ENCODE assay signal across 1 cellular context in genomic region chr11:130002352-130002845, GRCh38.
TF ChIP-seq lines count a peak whose summit lies in the region.

A gene with protein sequence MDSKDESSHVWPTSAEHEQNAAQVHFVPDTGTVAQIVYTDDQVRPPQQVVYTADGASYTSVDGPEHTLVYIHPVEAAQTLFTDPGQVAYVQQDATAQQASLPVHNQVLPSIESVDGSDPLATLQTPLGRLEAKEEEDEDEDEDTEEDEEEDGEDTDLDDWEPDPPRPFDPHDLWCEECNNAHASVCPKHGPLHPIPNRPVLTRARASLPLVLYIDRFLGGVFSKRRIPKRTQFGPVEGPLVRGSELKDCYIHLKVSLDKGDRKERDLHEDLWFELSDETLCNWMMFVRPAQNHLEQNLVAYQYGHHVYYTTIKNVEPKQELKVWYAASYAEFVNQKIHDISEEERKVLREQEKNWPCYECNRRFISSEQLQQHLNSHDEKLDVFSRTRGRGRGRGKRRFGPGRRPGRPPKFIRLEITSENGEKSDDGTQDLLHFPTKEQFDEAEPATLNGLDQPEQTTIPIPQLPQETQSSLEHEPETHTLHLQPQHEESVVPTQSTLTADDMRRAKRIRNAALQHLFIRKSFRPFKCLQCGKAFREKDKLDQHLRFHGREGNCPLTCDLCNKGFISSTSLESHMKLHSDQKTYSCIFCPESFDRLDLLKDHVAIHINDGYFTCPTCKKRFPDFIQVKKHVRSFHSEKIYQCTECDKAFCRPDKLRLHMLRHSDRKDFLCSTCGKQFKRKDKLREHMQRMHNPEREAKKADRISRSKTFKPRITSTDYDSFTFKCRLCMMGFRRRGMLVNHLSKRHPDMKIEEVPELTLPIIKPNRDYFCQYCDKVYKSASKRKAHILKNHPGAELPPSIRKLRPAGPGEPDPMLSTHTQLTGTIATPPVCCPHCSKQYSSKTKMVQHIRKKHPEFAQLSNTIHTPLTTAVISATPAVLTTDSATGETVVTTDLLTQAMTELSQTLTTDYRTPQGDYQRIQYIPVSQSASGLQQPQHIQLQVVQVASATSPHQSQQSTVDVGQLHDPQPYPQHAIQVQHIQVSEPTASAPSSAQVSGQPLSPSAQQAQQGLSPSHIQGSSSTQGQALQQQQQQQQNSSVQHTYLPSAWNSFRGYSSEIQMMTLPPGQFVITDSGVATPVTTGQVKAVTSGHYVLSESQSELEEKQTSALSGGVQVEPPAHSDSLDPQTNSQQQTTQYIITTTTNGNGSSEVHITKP (minus strand): TSS chr11:130002835. CDS start chr11:129960964, 41,871 bp downstream.

TF ChIP-seq in K562, 482 proteins besides CTCF, POLR2A, EP300 and RAD21 (continues in another document):
- TF ChIP-seq MGA (IDR thresholded peaks at IDR 0.05) (no peak), NFRKB (IDR thresholded peaks at IDR 0.05; ENCODE audit: low read depth) (peak; percentile 95), ZSCAN29 (IDR thresholded peaks at IDR 0.05) (no peak), AFF4 (CRISPR knock-in tag; IDR thresholded peaks at IDR 0.05) (no peak; the same call in 1 of the 2 replicates), NCOA4 (IDR thresholded peaks at IDR 0.05; ENCODE audit: partially characterized antibody) (no peak), SIX5 (IDR thresholded peaks at IDR 0.05; ENCODE audit: borderline replicate concordance in 1 of 2, insufficient read depth in 1 of 2, low read depth in 1 of 2, low read length in 2 of 2) (peak; percentile 39 to 46; a peak in 3 of 4 replicates), ZNF561 (CRISPR knock-in tag; conservative IDR thresholded peaks at IDR 0.05) (no peak), FOSL1 (tag; conservative IDR thresholded peaks at IDR 0.05) (no peak), ZNF398 (CRISPR knock-in tag; IDR thresholded peaks at IDR 0.05) (no peak), SUPT5H (IDR thresholded peaks at IDR 0.05) (peak; percentile 57), KLF13 (tag; IDR thresholded peaks at IDR 0.05; ENCODE audit: borderline replicate concordance, low read depth) (0 out of 2 replicates have a peak, but pooled peaks have one; percentile 12), PRMT5 (CRISPR knock-in tag; IDR thresholded peaks at IDR 0.05) (0 out of 2 replicates have a peak, but pooled peaks have one; percentile 51), ZEB2 (IDR thresholded peaks at IDR 0.05) (0 out of 2 replicates have a peak, but pooled peaks have one; percentile 26), TFE3 (CRISPR knock-in tag; IDR thresholded peaks at IDR 0.05) (no peak), MLLT1 (IDR thresholded peaks at IDR 0.05) (peak in 1 of 2 experiments; percentile 44; a peak in 1 of 4 replicates)
- TF ChIP-seq, protein P1, sequence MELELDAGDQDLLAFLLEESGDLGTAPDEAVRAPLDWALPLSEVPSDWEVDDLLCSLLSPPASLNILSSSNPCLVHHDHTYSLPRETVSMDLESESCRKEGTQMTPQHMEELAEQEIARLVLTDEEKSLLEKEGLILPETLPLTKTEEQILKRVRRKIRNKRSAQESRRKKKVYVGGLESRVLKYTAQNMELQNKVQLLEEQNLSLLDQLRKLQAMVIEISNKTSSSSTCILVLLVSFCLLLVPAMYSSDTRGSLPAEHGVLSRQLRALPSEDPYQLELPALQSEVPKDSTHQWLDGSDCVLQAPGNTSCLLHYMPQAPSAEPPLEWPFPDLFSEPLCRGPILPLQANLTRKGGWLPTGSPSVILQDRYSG (tag; conservative IDR thresholded peaks at IDR 0.05; ENCODE audit: low read depth): no peak
- TF ChIP-seq, protein P2, sequence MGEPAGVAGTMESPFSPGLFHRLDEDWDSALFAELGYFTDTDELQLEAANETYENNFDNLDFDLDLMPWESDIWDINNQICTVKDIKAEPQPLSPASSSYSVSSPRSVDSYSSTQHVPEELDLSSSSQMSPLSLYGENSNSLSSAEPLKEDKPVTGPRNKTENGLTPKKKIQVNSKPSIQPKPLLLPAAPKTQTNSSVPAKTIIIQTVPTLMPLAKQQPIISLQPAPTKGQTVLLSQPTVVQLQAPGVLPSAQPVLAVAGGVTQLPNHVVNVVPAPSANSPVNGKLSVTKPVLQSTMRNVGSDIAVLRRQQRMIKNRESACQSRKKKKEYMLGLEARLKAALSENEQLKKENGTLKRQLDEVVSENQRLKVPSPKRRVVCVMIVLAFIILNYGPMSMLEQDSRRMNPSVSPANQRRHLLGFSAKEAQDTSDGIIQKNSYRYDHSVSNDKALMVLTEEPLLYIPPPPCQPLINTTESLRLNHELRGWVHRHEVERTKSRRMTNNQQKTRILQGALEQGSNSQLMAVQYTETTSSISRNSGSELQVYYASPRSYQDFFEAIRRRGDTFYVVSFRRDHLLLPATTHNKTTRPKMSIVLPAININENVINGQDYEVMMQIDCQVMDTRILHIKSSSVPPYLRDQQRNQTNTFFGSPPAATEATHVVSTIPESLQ (CRISPR knock-in tag; IDR thresholded peaks at IDR 0.05): no peak
